ENCODE assay signal across 20 cellular contexts in the genomic region with DNA sequence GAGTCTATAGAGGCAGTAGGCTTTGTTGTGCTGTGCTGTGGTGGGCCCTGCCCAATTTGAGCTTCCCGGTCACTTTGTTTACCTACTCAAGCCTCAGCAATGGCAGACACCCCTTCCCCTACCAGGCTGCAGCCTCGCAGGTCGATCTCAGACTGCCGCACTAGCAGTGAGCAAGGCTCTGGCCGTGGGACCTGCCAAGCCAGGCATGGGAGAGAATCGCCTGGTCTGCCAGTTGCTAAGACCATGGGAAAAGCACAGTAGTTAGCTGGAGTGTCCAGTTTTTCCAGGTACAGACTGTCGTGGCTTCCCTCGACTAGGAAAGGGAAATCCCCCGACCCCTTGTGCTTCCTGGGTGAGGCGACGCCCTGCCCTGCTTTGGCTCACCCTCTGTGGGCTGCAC.
"Had no signal": no experiment of that assay in that cellular context is flagged by ENCODE, and none has a peak within 500 bp of the region (broad histone marks: within the 10 kb centered on the region; RNA-seq: fewer than 3 reads in every experiment).

No MANE protein-coding gene starts in this region.

- DNase-seq: activated gamma-delta T cell treated with Interleukin-2 at 50 U/mL for 16 hours; activated T-cell treated with anti-CD3 and anti-CD28 coated beads, Interleukin-2, amount 50 U/mL, for 1 hour; anterior cingulate cortex; central memory CD4-positive, alpha-beta T cell; dermis blood vessel endothelial cell; effector memory CD4-positive, alpha-beta T cell; head of caudate nucleus; left cardiac atrium; mucosa of descending colon; right cardiac atrium; stimulated activated CD4-positive, alpha-beta T cell treated with anti-CD3 and anti-CD28 coated beads, Interleukin-1b, Interleukin-23, amount 100 ng/mL, for 48 hours; T1000; transverse colon; uterus had no signal

- H3K4me3 ChIP-seq: mucosa of descending colon, prostate gland, transverse colon, uterus had no signal

- H3K4me1 ChIP-seq: prostate gland, uterus had no signal

- H3K27me3 ChIP-seq: transverse colon, uterus had no signal

- H3K27me3 Mint-ChIP-seq: activated naive CD4-positive, alpha-beta T cell treated with anti-CD3 and anti-CD28 coated beads, Interleukin-2, amount 50 U/mL, for 24 hours; memory B cell; stimulated activated naive CD8-positive, alpha-beta T cell treated with anti-CD3 and anti-CD28 coated beads, Interleukin-15, Interleukin-2, amounts not matched to agents 100 ng/mL and 50 ng/mL, for 24 hours had no signal

- H3K36me3 ChIP-seq: prostate gland, transverse colon, uterus had no signal

- ATAC-seq: esophagus mucosa, left cardiac atrium, mucosa of descending colon, right cardiac atrium, WTC11 had no signal

- H3K9me3 ChIP-seq: mucosa of descending colon, prostate gland, transverse colon, uterus had no signal

- H3K27ac ChIP-seq: prostate gland, transverse colon, uterus had no signal

- H3K27ac Mint-ChIP-seq: activated naive CD4-positive, alpha-beta T cell treated with anti-CD3 and anti-CD28 coated beads, Interleukin-2, amount 50 U/mL, for 24 hours; memory B cell; stimulated activated naive CD8-positive, alpha-beta T cell treated with anti-CD3 and anti-CD28 coated beads, Interleukin-15, Interleukin-2, amounts not matched to agents 100 ng/mL and 50 ng/mL, for 24 hours; WTC11 had no signal

- H3K9me3 Mint-ChIP-seq: activated naive CD4-positive, alpha-beta T cell treated with anti-CD3 and anti-CD28 coated beads, Interleukin-2, amount 50 U/mL, for 24 hours; memory B cell; stimulated activated naive CD8-positive, alpha-beta T cell treated with anti-CD3 and anti-CD28 coated beads, Interleukin-15, Interleukin-2, amounts not matched to agents 100 ng/mL and 50 ng/mL, for 24 hours had no signal

- H3K4me3 Mint-ChIP-seq: activated naive CD4-positive, alpha-beta T cell treated with anti-CD3 and anti-CD28 coated beads, Interleukin-2, amount 50 U/mL, for 24 hours; memory B cell; stimulated activated naive CD8-positive, alpha-beta T cell treated with anti-CD3 and anti-CD28 coated beads, Interleukin-15, Interleukin-2, amounts not matched to agents 100 ng/mL and 50 ng/mL, for 24 hours; WTC11 had no signal
